ENCODE assay signal across 14 cellular contexts in the genomic region with DNA sequence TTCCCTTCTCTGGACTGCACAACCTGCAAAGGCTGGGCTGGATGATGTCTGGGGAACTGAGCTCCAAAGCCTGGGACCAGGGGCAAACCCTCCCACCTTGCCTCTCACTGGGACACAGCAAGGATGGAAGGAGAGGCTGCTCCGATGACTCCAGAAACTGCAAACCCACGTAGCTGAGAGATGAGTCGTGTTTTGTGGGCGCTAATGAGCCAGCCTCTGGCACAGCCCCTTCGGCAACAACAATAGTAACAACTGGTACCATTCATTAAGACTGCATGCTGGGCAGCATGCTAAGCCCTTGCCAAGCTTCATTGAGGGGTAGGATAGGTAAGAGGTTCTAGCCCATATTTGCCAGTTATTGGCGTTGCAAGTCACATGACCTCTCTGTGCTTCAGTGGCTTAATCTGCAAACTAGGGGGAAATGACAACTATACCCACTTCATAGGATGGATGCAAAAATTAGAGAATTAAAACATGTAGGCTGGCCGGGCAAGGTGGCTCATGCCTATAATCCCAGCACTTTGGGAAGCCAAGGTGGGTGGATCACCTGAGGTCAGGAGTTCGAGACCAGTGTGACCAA.
A peak's percentile ranks its signal among the peaks of the same experiment; 100 is the strongest.
DNase-seq lines count a peak whose midpoint lies in the region; FAIRE-seq and TF ChIP-seq lines count a peak whose summit lies in the region.
"Had no signal": no experiment of that assay in that cellular context is flagged by ENCODE, and none has a peak within 500 bp of the region (broad histone marks: within the 10 kb centered on the region; RNA-seq: fewer than 3 reads in every experiment).

No MANE protein-coding gene starts in this region.

- H3K27ac ChIP-seq in brain microvascular endothelial cell: no peak overlapping the region
- no peak overlapping the region for H3K27ac ChIP-seq in small intestine (ENCODE audit: low read depth in 1 of 2, low read length in 1 of 2)
- H3K27ac ChIP-seq: skin epidermis, WERI-Rb-1 had no signal

- H3K9me3 ChIP-seq in small intestine (ENCODE audit: control insufficient read depth, low read depth): no peaks in the 10 kb centered on the region

- TF ChIP-seq CTCF in brain microvascular endothelial cell (IDR thresholded peaks at IDR 0.05; ENCODE audit: low read depth, low read length, missing control alignments): no peak

- H3K4me3 ChIP-seq in brain microvascular endothelial cell (ENCODE audit: low read depth, low read length) (no peak overlapping the region), small intestine (ENCODE audit: low read depth in 1 of 2, low read length in 2 of 2) (no peak overlapping the region)
- H3K4me3 ChIP-seq: skin epidermis had no signal

- FAIRE-seq in small intestine (lab: Jason Lieb, UNC): no peak

- H3K27me3 ChIP-seq in brain microvascular endothelial cell (replicated peaks) (no peaks in the 10 kb centered on the region), small intestine (ENCODE audit: control insufficient read depth in 2 of 2, insufficient read depth in 2 of 2, low read length in 2 of 2) (no peaks in the 10 kb centered on the region)

- in situ Hi-C loops in brain microvascular endothelial cell (cut with HindIII; ENCODE audit: low pct_ligation_motif_present, low sequenced_read_pairs): loop anchor here (25.0 kb wide), 1 partner anchor 153 kb away; a partner anchor contains a TSS

- DNase-seq in Ammon's horn (ENCODE audit: low spot score) (peak; percentile 83), LHCN-M2 (ENCODE audit: low read depth) (peak; percentile 82), brain microvascular endothelial cell (peak; percentile 44), kidney tubule cell (ENCODE audit: low spot score) (peak; percentile 75), HuH-7 (ENCODE audit: low spot score) (no peak), OCI-M1 (lab: John Stamatoyannopoulos, UW) (no peak), small intestine (no peak)
- DNase-seq in activated CD4-positive, alpha-beta T cell treated with anti-CD3 and anti-CD28 coated beads, Interleukin-2, amount 50 U/mL, for 4 hours: no peak
- DNase-seq: activated effector memory CD4-positive, alpha-beta T cell treated with Interleukin-2 at 50 U/mL for 16 hours; CD8-positive, alpha-beta T cell; cortex of kidney; RPMI8226; WERI-Rb-1 had no signal

- WGBS in small intestine, 3 donors: 76 to 81% (median 77%) methylated on average over 8 of the region's 8 CpGs

- no peaks in the 10 kb centered on the region for H3K36me3 ChIP-seq in brain microvascular endothelial cell (replicated peaks)
- H3K36me3 ChIP-seq in small intestine (ENCODE audit: control insufficient read depth in 2 of 2, insufficient read depth in 2 of 2, low read length in 2 of 2): no peaks in the 10 kb centered on the region
- H3K36me3 ChIP-seq: WERI-Rb-1 had no signal

- no peaks in the 10 kb centered on the region for H3K4me1 ChIP-seq in small intestine (ENCODE audit: control insufficient read depth in 2 of 2, insufficient read depth in 1 of 2, low read depth in 1 of 2, low read length in 1 of 2)

Comparison
In these comparisons a context has a peak if more than half of its experiments do, and no peak if none do; other contexts are left out.
1. DNase-seq: peak in Ammon's horn (single experiment), LHCN-M2 (single experiment), brain microvascular endothelial cell (single experiment) and kidney tubule cell (single experiment); none in HuH-7 (single experiment), OCI-M1 (single experiment), small intestine (single experiment) and activated CD4-positive, alpha-beta T cell treated with anti-CD3 and anti-CD28 coated beads, Interleukin-2, amount 50 U/mL, for 4 hours (0 of 2).